In the genomic region with DNA sequence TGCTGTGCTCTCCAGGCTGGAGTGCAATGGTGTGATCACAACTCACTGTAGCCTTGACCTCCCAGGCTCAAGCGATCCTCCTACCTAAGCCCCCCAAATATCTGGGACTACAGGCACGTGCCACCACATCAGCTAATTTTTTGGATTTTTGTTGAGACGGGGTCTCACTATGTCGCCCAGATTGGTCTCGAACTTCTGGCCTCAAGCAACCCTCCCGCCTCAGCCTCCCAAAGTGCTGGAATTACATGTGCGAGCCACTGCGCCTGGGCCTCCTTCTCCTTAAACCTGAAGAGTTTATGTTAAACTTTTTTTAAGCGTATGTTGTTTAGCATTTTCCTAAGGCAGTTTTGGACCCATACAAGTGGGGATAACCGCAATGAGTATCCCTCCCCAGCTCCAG, we compare ENCODE assay signal across 21 cellular contexts. TPM values are rescaled to one million over a fixed set of nuclear protein-coding genes. Genes with fewer than 3 reads are reported as not detected.
A peak's percentile ranks its signal among the peaks of the same experiment; 100 is the strongest.
DNase-seq lines count a peak whose midpoint lies in the region; ATAC-seq and TF ChIP-seq lines count a peak whose summit lies in the region.
"Had no signal": no experiment of that assay in that cellular context is flagged by ENCODE, and none has a peak within 500 bp of the region (broad histone marks: within the 10 kb centered on the region; RNA-seq: fewer than 3 reads in every experiment).

No MANE protein-coding gene starts in this region.

- no peaks in the 10 kb centered on the region for H3K9me3 Mint-ChIP-seq in activated CD4-positive, alpha-beta T cell treated with anti-CD3 and anti-CD28 coated beads, Interleukin-2, amount 10 ng/mL, durations not matched to agents 7 days and 5 days
- H3K9me3 Mint-ChIP-seq in activated T-helper 2 cell treated with anti-CD3 and anti-CD28 coated beads, Interferon-gamma antibody, Interleukin-2, Interleukin-4, amounts not matched to agents 10 μg/mL and 5 μg/mL and 100 μg/mL, durations not matched to agents 14 hours and 24 hours and 36 hours, result no peaks in the 10 kb centered on the region
- H3K9me3 Mint-ChIP-seq in natural killer cell treated with Interleukin-12 subunit alpha and Interleukin-12 subunit beta and Interleukin-15 and Interleukin-18, amount 100 ng/mL, for 72 hours, result no peaks in the 10 kb centered on the region
- H3K9me3 Mint-ChIP-seq: brain, type B pancreatic cell had no signal

- H3K4me1 Mint-ChIP-seq in activated CD4-positive, alpha-beta T cell treated with anti-CD3 and anti-CD28 coated beads, Interleukin-2, amount 10 ng/mL, durations not matched to agents 7 days and 5 days, result peaks cover 76% of the 10 kb centered on the region
- H3K4me1 Mint-ChIP-seq in activated T-helper 2 cell treated with anti-CD3 and anti-CD28 coated beads, Interferon-gamma antibody, Interleukin-2, Interleukin-4, amounts not matched to agents 10 μg/mL and 5 μg/mL and 100 μg/mL, durations not matched to agents 14 hours and 24 hours and 36 hours (ENCODE audit: low read depth), result peaks cover 37% of the 10 kb centered on the region
- peaks cover 30 to 31% of the 10 kb centered on the region in 2 donors for H3K4me1 Mint-ChIP-seq in natural killer cell treated with Interleukin-12 subunit alpha and Interleukin-12 subunit beta and Interleukin-15 and Interleukin-18, amount 100 ng/mL, for 72 hours (ENCODE audit: low read depth in 2 of 2)

- TF ChIP-seq CTCF in HL-60 (IDR thresholded peaks at IDR 0.05; ENCODE audit: insufficient read depth, low read length), result no peak
- TF ChIP-seq CTCF in GM13976 (IDR thresholded peaks at IDR 0.05; ENCODE audit: borderline replicate concordance, control extremely low read depth, extremely low read depth, insufficient read depth, missing control alignments), result no peak

- H3K4me3 Mint-ChIP-seq in activated CD4-positive, alpha-beta T cell treated with anti-CD3 and anti-CD28 coated beads, Interleukin-2, amount 10 ng/mL, durations not matched to agents 7 days and 5 days, result peak overlapping the region; percentile 71
- peak overlapping the region; percentile 63 for H3K4me3 Mint-ChIP-seq in activated T-helper 2 cell treated with anti-CD3 and anti-CD28 coated beads, Interferon-gamma antibody, Interleukin-2, Interleukin-4, amounts not matched to agents 10 μg/mL and 5 μg/mL and 100 μg/mL, durations not matched to agents 14 hours and 24 hours and 36 hours (ENCODE audit: low read depth)
- H3K4me3 Mint-ChIP-seq in natural killer cell treated with Interleukin-12 subunit alpha and Interleukin-12 subunit beta and Interleukin-15 and Interleukin-18, amount 100 ng/mL, for 72 hours, result peak overlapping the region; percentile 68
- H3K4me3 Mint-ChIP-seq: brain, type B pancreatic cell had no signal

- H3K36me3 Mint-ChIP-seq in activated CD4-positive, alpha-beta T cell treated with anti-CD3 and anti-CD28 coated beads, Interleukin-2, amount 10 ng/mL, durations not matched to agents 7 days and 5 days (ENCODE audit: low read depth), result peaks cover 74% of the 10 kb centered on the region
- H3K36me3 Mint-ChIP-seq in activated T-helper 2 cell treated with anti-CD3 and anti-CD28 coated beads, Interferon-gamma antibody, Interleukin-2, Interleukin-4, amounts not matched to agents 10 μg/mL and 5 μg/mL and 100 μg/mL, durations not matched to agents 14 hours and 24 hours and 36 hours (ENCODE audit: low read depth), result peaks cover 71% of the 10 kb centered on the region
- H3K36me3 Mint-ChIP-seq in natural killer cell treated with Interleukin-12 subunit alpha and Interleukin-12 subunit beta and Interleukin-15 and Interleukin-18, amount 100 ng/mL, for 72 hours, result peaks cover 7% of the 10 kb centered on the region
- H3K36me3 Mint-ChIP-seq: brain, type B pancreatic cell had no signal

- CTCF ChIA-PET in activated CD4-positive, alpha-beta T cell treated with anti-CD3 and anti-CD28 coated beads, Interleukin-2, amount 10 ng/mL, durations not matched to agents 7 days and 5 days (lab: Charles Lee), result interaction anchor here (0.6 to 2.4 kb wide), 5 partner anchors 9 to 242 kb away, joined by 3 to 6 read pairs (median 4); no protein-coding TSS in a partner anchor

- in situ Hi-C loops in GM13976 (cut with MboI; ENCODE audit: low sequenced_read_pairs, unreplicated experiment), result no loop called here

- no peak overlapping the region for H3K4me3 ChIP-seq in HL-60 (replicated peaks; ENCODE audit: insufficient read depth, low read length)

- no peak for DNase-seq in activated CD4-positive, alpha-beta T cell treated with anti-CD3 and anti-CD28 coated beads, Interleukin-2, amount 10 ng/mL, durations not matched to agents 7 days and 5 days
- no peak for DNase-seq in activated CD4-positive, alpha-beta T cell treated with anti-CD3 and anti-CD28 coated beads, Interleukin-2, amount 50 U/mL, for 4 hours
- DNase-seq in HL-60 (ENCODE audit: low read depth in 1 of 2, low spot score in 1 of 2) (no peak), dermis blood vessel endothelial cell (no peak), GM13976 (ENCODE audit: low spot score) (no peak)
- DNase-seq in activated T-helper 2 cell treated with anti-CD3 and anti-CD28 coated beads, Interferon-gamma antibody, Interleukin-2, Interleukin-4, amounts not matched to agents 10 μg/mL and 5 μg/mL and 100 μg/mL, durations not matched to agents 14 hours and 24 hours and 36 hours (ENCODE audit: low spot score), result no peak
- DNase-seq in natural killer cell treated with Interleukin-12 subunit alpha and Interleukin-12 subunit beta and Interleukin-15 and Interleukin-18, amount 100 ng/mL, for 72 hours (ENCODE audit: low spot score), result no peak
- no peak for DNase-seq in activated effector memory CD4-positive, alpha-beta T cell treated with anti-CD3 and anti-CD28 coated beads, Interleukin-2, amount 50 U/mL, for 16 hours
- DNase-seq: erythroblast; GOT3; left cardiac atrium; midbrain; MM.1S; NCI-H2227 treated with DMSO at 0.1 percent for 48 hours; SK-N-SH; stimulated activated CD4-positive, alpha-beta T cell treated with anti-CD3 and anti-CD28 coated beads, Interleukin-12 subunit alpha, Interleukin-12 subunit beta, amount 100 ng/mL, for 4 hours had no signal

- peak overlapping the region; percentile 98 for H3K27ac Mint-ChIP-seq in activated CD4-positive, alpha-beta T cell treated with anti-CD3 and anti-CD28 coated beads, Interleukin-2, amount 10 ng/mL, durations not matched to agents 7 days and 5 days
- H3K27ac Mint-ChIP-seq in activated T-helper 2 cell treated with anti-CD3 and anti-CD28 coated beads, Interferon-gamma antibody, Interleukin-2, Interleukin-4, amounts not matched to agents 10 μg/mL and 5 μg/mL and 100 μg/mL, durations not matched to agents 14 hours and 24 hours and 36 hours, result peak overlapping the region; percentile 93
- peak overlapping the region; percentile 76 to 94 for H3K27ac Mint-ChIP-seq in natural killer cell treated with Interleukin-12 subunit alpha and Interleukin-12 subunit beta and Interleukin-15 and Interleukin-18, amount 100 ng/mL, for 72 hours
- H3K27ac Mint-ChIP-seq: brain, type B pancreatic cell had no signal

- no peaks in the 10 kb centered on the region for H3K27me3 ChIP-seq in HL-60 (ENCODE audit: insufficient read depth, poor library complexity, severe bottlenecking)

- no peaks in the 10 kb centered on the region for H3K27me3 Mint-ChIP-seq in activated CD4-positive, alpha-beta T cell treated with anti-CD3 and anti-CD28 coated beads, Interleukin-2, amount 10 ng/mL, durations not matched to agents 7 days and 5 days
- H3K27me3 Mint-ChIP-seq in activated T-helper 2 cell treated with anti-CD3 and anti-CD28 coated beads, Interferon-gamma antibody, Interleukin-2, Interleukin-4, amounts not matched to agents 10 μg/mL and 5 μg/mL and 100 μg/mL, durations not matched to agents 14 hours and 24 hours and 36 hours (ENCODE audit: low read depth), result no peaks in the 10 kb centered on the region
- H3K27me3 Mint-ChIP-seq in natural killer cell treated with Interleukin-12 subunit alpha and Interleukin-12 subunit beta and Interleukin-15 and Interleukin-18, amount 100 ng/mL, for 72 hours, result no peaks in the 10 kb centered on the region
- H3K27me3 Mint-ChIP-seq: brain had no signal

- intact Hi-C loops in activated T-helper 2 cell treated with anti-CD3 and anti-CD28 coated beads, Interferon-gamma antibody, Interleukin-2, Interleukin-4, amounts not matched to agents 10 μg/mL and 5 μg/mL and 100 μg/mL, durations not matched to agents 14 hours and 24 hours and 36 hours (cut with micrococcal nuclease), result no loop called here

- POLR2A ChIA-PET in activated CD4-positive, alpha-beta T cell treated with anti-CD3 and anti-CD28 coated beads, Interleukin-2, amount 10 ng/mL, durations not matched to agents 7 days and 5 days (lab: Charles Lee), result interaction anchor here (0.6 to 0.8 kb wide), 4 partner anchors 10 to 62 kb away, joined by 3 to 6 read pairs (median 3); no protein-coding TSS in a partner anchor

- peak overlapping the region; percentile 80 for H3K27ac ChIP-seq in HL-60 (replicated peaks)

- no peak for ATAC-seq in natural killer cell treated with Interleukin-12 subunit alpha and Interleukin-12 subunit beta and Interleukin-15 and Interleukin-18, amount 100 ng/mL, for 72 hours
- ATAC-seq: Panc1 had no signal

RNA-seq across cellular contexts. Expression of a gene that starts 30.8 kb away (rescaled TPM):
- 10 to 100 TPM; 81.1 to 85.8 TPM for total RNA-seq in activated CD4-positive, alpha-beta T cell treated with anti-CD3 and anti-CD28 coated beads, Interleukin-2, amount 10 ng/mL, durations not matched to agents 7 days and 5 days
- 29.7 and 36.4 TPM in 2 replicates for total RNA-seq in activated T-helper 2 cell treated with anti-CD3 and anti-CD28 coated beads, Interferon-gamma antibody, Interleukin-2, Interleukin-4, amounts not matched to agents 10 μg/mL and 5 μg/mL and 100 μg/mL, durations not matched to agents 14 hours and 24 hours and 36 hours
- 1 to 10 TPM in 1 of 2 donors, under 1 TPM in 1; 0.67 to 3.3 TPM for total RNA-seq in natural killer cell treated with Interleukin-12 subunit alpha and Interleukin-12 subunit beta and Interleukin-15 and Interleukin-18, amount 100 ng/mL, for 72 hours
- not detected in 2 replicates for total RNA-seq in dermis blood vessel endothelial cell
- total RNA-seq: A673, dermis microvascular lymphatic vessel endothelial cell had no signal
